In genomic region chr15:47733085-47733484, GRCh38 we compare ENCODE assay signal across 19 cellular contexts. TPM values are rescaled to one million over a fixed set of nuclear protein-coding genes. Genes with fewer than 3 reads are reported as not detected.
A peak's percentile ranks its signal among the peaks of the same experiment; 100 is the strongest.
DNase-seq lines count a peak whose midpoint lies in the region; ATAC-seq and TF ChIP-seq lines count a peak whose summit lies in the region.
"Had no signal": no experiment of that assay in that cellular context is flagged by ENCODE, and none has a peak within 500 bp of the region (broad histone marks: within the 10 kb centered on the region; RNA-seq: fewer than 3 reads in every experiment).

No MANE protein-coding gene starts in this region.

- no peak for DNase-seq in SK-N-MC (ENCODE audit: low read depth, low spot score)
- DNase-seq in colonic mucosa, result peak; percentile 31
- DNase-seq in mucosa of descending colon, result peak in 1 of 3 donors; percentile 54
- no peak for DNase-seq in NCI-H1417 treated with DMSO at 0.1 percent for 48 hours (lab: John Stamatoyannopoulos, UW)
- DNase-seq in GM10266 (ENCODE audit: extremely low spot score), result no peak
- DNase-seq in GM20000 (ENCODE audit: low spot score), result no peak
- no peak for DNase-seq in activated gamma-delta T cell (lab: John Stamatoyannopoulos, UW)
- DNase-seq: Caco-2; CD4-positive, CD25-positive, alpha-beta regulatory T cell; CD8-positive, alpha-beta T cell; DMS153; DND-41; GOT3; HCEC 1CT had no signal

- H3K9me3 ChIP-seq in SK-N-MC (ENCODE audit: low read depth, low read length), result no peaks in the 10 kb centered on the region
- no peaks in the 10 kb centered on the region for H3K9me3 ChIP-seq in colonic mucosa
- no peaks in the 10 kb centered on the region for H3K9me3 ChIP-seq in mucosa of descending colon
- no peaks in the 10 kb centered on the region for H3K9me3 ChIP-seq in skeletal muscle tissue (ENCODE audit: control insufficient read depth in 3 of 3, low read length in 3 of 3)
- H3K9me3 ChIP-seq: BLaER1, Caco-2 had no signal

- 0 out of 2 replicates have a peak overlapping the region, but pooled peaks have one; percentile 22 for H3K27ac ChIP-seq in SK-N-MC
- no peak overlapping the region for H3K27ac ChIP-seq in colonic mucosa
- peak overlapping the region; percentile 2 for H3K27ac ChIP-seq in skeletal muscle tissue (ENCODE audit: low read depth, low read length)
- H3K27ac ChIP-seq: BLaER1, C4-2B had no signal

- no peaks in the 10 kb centered on the region for H3K4me1 ChIP-seq in colonic mucosa
- peaks cover 21% of the 10 kb centered on the region for H3K4me1 ChIP-seq in mucosa of descending colon (ENCODE audit: low read depth)
- H3K4me1 ChIP-seq in skeletal muscle tissue (ENCODE audit: control insufficient read depth in 3 of 3, insufficient read depth in 3 of 3, low read length in 3 of 3), result peaks cover 14 to 60% (median 38%) of the 10 kb centered on the region in 3 donors
- H3K4me1 ChIP-seq: BLaER1 had no signal

- H3K36me3 ChIP-seq in SK-N-MC (ENCODE audit: insufficient read depth, low read length) (no peaks in the 10 kb centered on the region), colonic mucosa (no peaks in the 10 kb centered on the region), mucosa of descending colon (ENCODE audit: low read depth) (no peaks in the 10 kb centered on the region), skeletal muscle tissue (ENCODE audit: control insufficient read depth in 3 of 3, insufficient read depth in 3 of 3, low read length in 3 of 3) (no peaks in the 10 kb centered on the region)
- H3K36me3 ChIP-seq: BLaER1 had no signal

- ATAC-seq in mucosa of descending colon, result peak; percentile 89
- ATAC-seq: CD8-positive, alpha-beta T cell; GM12878 had no signal

- intact Hi-C loops in colonic mucosa (cut with DNase I), result no loop called here
- intact Hi-C loops in mucosa of descending colon (cut with DNase I, micrococcal nuclease), result no loop called here

- H3K27me3 ChIP-seq in colonic mucosa (no peaks in the 10 kb centered on the region), skeletal muscle tissue (ENCODE audit: control insufficient read depth in 3 of 3, insufficient read depth in 3 of 3, low read length in 3 of 3) (no peaks in the 10 kb centered on the region)
- H3K27me3 ChIP-seq: BLaER1 had no signal

- TF ChIP-seq CTCF in colonic mucosa (IDR thresholded peaks at IDR 0.05) (no peak), mucosa of descending colon (IDR thresholded peaks at IDR 0.05) (no peak), GM10266 (IDR thresholded peaks at IDR 0.05; ENCODE audit: control insufficient read depth, insufficient read depth, low read depth, missing control alignments) (no peak), GM20000 (IDR thresholded peaks at IDR 0.05; ENCODE audit: extremely low read depth, missing control alignments) (no peak)

- H3K9ac ChIP-seq in SK-N-MC (ENCODE audit: insufficient read length), result no peak overlapping the region
- no peak overlapping the region for H3K9ac ChIP-seq in colonic mucosa (ENCODE audit: low read depth in 2 of 2, low read length in 2 of 2)
- H3K9ac ChIP-seq in skeletal muscle tissue (ENCODE audit: low read depth in 1 of 3, low read length in 3 of 3), result no peak overlapping the region
- H3K9ac ChIP-seq: BLaER1 had no signal

- H3K4me3 ChIP-seq in SK-N-MC (no peak overlapping the region), colonic mucosa (no peak overlapping the region), mucosa of descending colon (no peak overlapping the region), skeletal muscle tissue (ENCODE audit: low read length in 3 of 3) (no peak overlapping the region)
- H3K4me3 ChIP-seq: BLaER1, GM12878 had no signal

RNA-seq across cellular contexts. Expression of gene SEMA6D, which starts 15.8 kb away (rescaled TPM):
- 10 to 100 TPM; 26.4 to 34.7 TPM for total RNA-seq in colonic mucosa
- total RNA-seq in mucosa of descending colon, result 10 to 100 TPM; 43.3 to 77.2 (median 48.3) TPM
- total RNA-seq in skeletal muscle tissue, result 26.6 TPM
- total RNA-seq: B cell; CD4-positive, CD25-positive, alpha-beta regulatory T cell; CD8-positive, alpha-beta T cell had no signal
